ENCODE assay signal across 8 cellular contexts in genomic region chr5:96934695-96935555, GRCh38. TPM values are rescaled to one million over a fixed set of nuclear protein-coding genes. Genes with fewer than 3 reads are reported as not detected.
DNase-seq lines count a peak whose midpoint lies in the region; ATAC-seq, FAIRE-seq and TF ChIP-seq lines count a peak whose summit lies in the region.

No MANE protein-coding gene starts in this region.

- peak; percentile 64 for ATAC-seq in GM18505 (IDR thresholded peaks at IDR 0.05; ENCODE audit: unreplicated experiment)
- ATAC-seq in HG02973 (IDR thresholded peaks at IDR 0.05; ENCODE audit: unreplicated experiment): peak; percentile 59

- H3K36me3 ChIP-seq in hepatocyte (replicated peaks; ENCODE audit: insufficient read depth, low read depth): no peaks in the 10 kb centered on the region

- TF ChIP-seq CTCF in astrocyte of the cerebellum (IDR thresholded peaks at IDR 0.05; ENCODE audit: low read depth, low read length, missing control alignments): no peak
- TF ChIP-seq CTCF in hepatocyte (IDR thresholded peaks at IDR 0.05; ENCODE audit: poor library complexity): peak; percentile 8
- no peak for TF ChIP-seq CTCF in D721Med (IDR thresholded peaks at IDR 0.05; ENCODE audit: insufficient read depth, missing control alignments)

- in situ Hi-C loops in astrocyte of the cerebellum (cut with HindIII; ENCODE audit: low sequenced_read_pairs): no loop called here

- H3K27ac ChIP-seq in hepatocyte: peak overlapping the region; percentile 97

- peaks cover 4% of the 10 kb centered on the region for H4K20me1 ChIP-seq in hepatocyte (ENCODE audit: insufficient read depth, poor library complexity, severe bottlenecking)

- no peaks in the 10 kb centered on the region for H3K9me2 ChIP-seq in hepatocyte (replicated peaks; ENCODE audit: insufficient read depth)

- peak overlapping the region; percentile 79 for H3K4me2 ChIP-seq in hepatocyte

- peaks cover 18% of the 10 kb centered on the region for H3K4me1 ChIP-seq in hepatocyte (ENCODE audit: insufficient read depth)

- peak overlapping the region; percentile 91 for H2AFZ ChIP-seq in hepatocyte

- H3K79me2 ChIP-seq in hepatocyte: peaks cover 46% of the 10 kb centered on the region

- FAIRE-seq in D721Med (lab: Jason Lieb, UNC): no peak

- H3K9me3 ChIP-seq in hepatocyte (ENCODE audit: low read depth): no peaks in the 10 kb centered on the region

- H3K4me3 ChIP-seq in astrocyte of the cerebellum (ENCODE audit: low read depth, low read length) (peak overlapping the region; percentile 70), hepatocyte (peak overlapping the region; percentile 53)

- DNase-seq in NCI-H1930 (lab: John Stamatoyannopoulos, UW) (peak; percentile 75 to 83), T-helper 22 cell (ENCODE audit: low read depth) (peak; percentile 89), astrocyte of the cerebellum (ENCODE audit: low read depth) (peak; percentile 51), hepatocyte (ENCODE audit: low spot score) (peak; percentile 96), renal cortical epithelial cell (ENCODE audit: low read depth) (peak; percentile 81), D721Med (ENCODE audit: insufficient read length, low spot score) (no peak)

- H3K27me3 ChIP-seq in hepatocyte: no peaks in the 10 kb centered on the region

- under 1% methylated on average over 62 of the region's 80 CpGs for WGBS in hepatocyte (ENCODE audit: low lambda C conversion rate, missing lambda C conversion rate)

- peak; percentile 82 for TF ChIP-seq POLR2A in GM18505 (IDR thresholded peaks at IDR 0.05; ENCODE audit: borderline replicate concordance, extremely low read depth, insufficient read depth, insufficient read length)

RNA-seq across cellular contexts. Expression of gene LNPEP, which starts 1.0 kb away (rescaled TPM):
- 32.6 and 46.8 TPM in 2 replicates for total RNA-seq in hepatocyte
- polyA plus RNA-seq in hepatocyte: 4.9 and 7.1 TPM in 2 replicates
- total RNA-seq in renal cortical epithelial cell: 72.9 and 122 TPM in 2 replicates

RNA-seq across cellular contexts. Expression of gene ERAP2, which starts 58.6 kb away (rescaled TPM):
- total RNA-seq in hepatocyte (0.56 and 0.87 TPM in 2 replicates), renal cortical epithelial cell (6.4 and 184 TPM in 2 replicates)
- 1.5 and 2.0 TPM in 2 replicates for polyA plus RNA-seq in hepatocyte
